8 cellular contexts compared by ENCODE assay signal in the genomic region with DNA sequence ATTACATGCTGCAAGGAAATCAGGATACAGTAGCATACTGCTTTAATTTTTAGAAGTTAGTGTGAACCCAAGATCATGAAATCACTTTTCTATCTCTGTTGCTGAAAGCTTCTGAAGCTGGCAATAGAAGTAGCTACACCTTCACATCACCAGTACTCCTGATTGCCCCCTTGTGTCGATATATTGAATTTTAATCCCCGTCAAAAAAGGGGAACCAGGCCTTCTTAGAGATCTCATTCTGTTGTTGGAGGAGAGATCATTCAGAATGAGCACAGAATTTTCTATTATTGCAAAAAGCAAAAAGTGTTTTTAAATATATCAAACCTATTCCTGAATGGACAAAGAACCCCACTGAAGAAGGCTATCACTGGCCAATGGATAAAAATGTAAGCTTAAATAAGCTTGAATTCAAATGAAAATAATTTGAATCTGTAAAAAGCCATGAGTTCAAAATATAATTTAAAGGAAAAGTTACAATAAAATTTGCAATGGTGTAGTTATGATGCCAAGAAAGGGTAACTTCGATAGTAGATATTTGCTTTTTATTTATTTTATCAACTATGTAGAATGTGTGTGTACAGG. TPM values are rescaled to one million over a fixed set of nuclear protein-coding genes. Genes with fewer than 3 reads are reported as not detected.
A peak's percentile ranks its signal among the peaks of the same experiment; 100 is the strongest.
DNase-seq lines count a peak whose midpoint lies in the region; ATAC-seq and TF ChIP-seq lines count a peak whose summit lies in the region.

No MANE protein-coding gene starts in this region.

- H3F3A ChIP-seq in PC-3 (ENCODE audit: low read length, unreplicated experiment) = no peaks in the 10 kb centered on the region

- no peaks in the 10 kb centered on the region for H3K27me3 Mint-ChIP-seq in activated CD8-positive, alpha-beta memory T cell treated with anti-CD3 and anti-CD28 coated beads, Interleukin-2, amount 10 ng/mL, durations not matched to agents 7 days and 5 days
- no peaks in the 10 kb centered on the region for H3K27me3 Mint-ChIP-seq in CD8-positive, alpha-beta T cell (ENCODE audit: low read depth)

- no peak overlapping the region for H3K4me2 ChIP-seq in PC-3 (ENCODE audit: low read length)

- no peaks in the 10 kb centered on the region for H3K9me2 ChIP-seq in PC-3 (replicated peaks; ENCODE audit: low read length)

- no peaks in the 10 kb centered on the region for H3K4me1 Mint-ChIP-seq in activated CD8-positive, alpha-beta memory T cell treated with anti-CD3 and anti-CD28 coated beads, Interleukin-2, amount 10 ng/mL, durations not matched to agents 7 days and 5 days
- H3K4me1 Mint-ChIP-seq in CD8-positive, alpha-beta T cell (ENCODE audit: low read depth) = no peaks in the 10 kb centered on the region

- H3K36me3 ChIP-seq in PC-3 (ENCODE audit: low read depth, low read length) = no peaks in the 10 kb centered on the region
- no peaks in the 10 kb centered on the region for H3K36me3 ChIP-seq in CD8-positive, alpha-beta T cell (ENCODE audit: insufficient read depth, low read length)

- no peak overlapping the region for H3K4me3 ChIP-seq in PC-3 (ENCODE audit: low read length)
- H3K4me3 ChIP-seq in CD8-positive, alpha-beta T cell (ENCODE audit: low read depth, low read length) = no peak overlapping the region

- no peak overlapping the region for H3K27ac ChIP-seq in PC-3 (ENCODE audit: low read length)
- H3K27ac ChIP-seq in CD8-positive, alpha-beta T cell (ENCODE audit: low read depth, low read length) = no peak overlapping the region

- no peaks in the 10 kb centered on the region for H4K20me1 ChIP-seq in PC-3 (ENCODE audit: low read length)

- H3K4me1 ChIP-seq in PC-3 (ENCODE audit: insufficient read depth, low read length) = no peaks in the 10 kb centered on the region
- H3K4me1 ChIP-seq in CD8-positive, alpha-beta T cell (ENCODE audit: insufficient read depth, low read length) = no peaks in the 10 kb centered on the region

- no TSS peak for BruUV-seq in PC-3 (replicated peaks; lab: Mats Ljungman, UMichigan)

- H3K27ac Mint-ChIP-seq in activated CD8-positive, alpha-beta memory T cell treated with anti-CD3 and anti-CD28 coated beads, Interleukin-2, amount 10 ng/mL, durations not matched to agents 7 days and 5 days = no peak overlapping the region
- no peak overlapping the region for H3K27ac Mint-ChIP-seq in CD8-positive, alpha-beta T cell

- H3K9me3 ChIP-seq in PC-3 (ENCODE audit: low read length) = no peaks in the 10 kb centered on the region
- H3K9me3 ChIP-seq in CD8-positive, alpha-beta T cell (ENCODE audit: low read length) = no peaks in the 10 kb centered on the region

- H2AFZ ChIP-seq in PC-3 (ENCODE audit: low read length) = no peak overlapping the region

- intact Hi-C loops in PC-3 (cut with micrococcal nuclease) = loop anchor here (2.0 to 5.0 kb wide), 2 partner anchors 288 to 593 kb away; no protein-coding TSS in a partner anchor
- intact Hi-C loops in CD8-positive, alpha-beta T cell (cut with DNase I, micrococcal nuclease) = no loop called here

- CTCF ChIA-PET in PC-3 (lab: Charles Lee) = interaction anchor here (0.6 to 1.3 kb wide), 4 partner anchors 315 to 1417 kb away, joined by 3 to 6 read pairs (median 4); no protein-coding TSS in a partner anchor
- CTCF ChIA-PET in activated CD8-positive, alpha-beta memory T cell treated with anti-CD3 and anti-CD28 coated beads, Interleukin-2, amount 10 ng/mL, durations not matched to agents 7 days and 5 days (lab: Charles Lee) = interaction anchor here (0.7 to 0.8 kb wide), 3 partner anchors 11 to 289 kb away, joined by 3 read pairs; no protein-coding TSS in a partner anchor
- CTCF ChIA-PET in CD8-positive, alpha-beta T cell (lab: Charles Lee) = interaction anchor here (1.3 kb wide), 1 partner anchor 11 kb away, joined by 3 read pairs; no protein-coding TSS in a partner anchor

- peak; percentile 56 for TF ChIP-seq CTCF in PC-3 (conservative IDR thresholded peaks at IDR 0.05; ENCODE audit: low read depth, low read length)
- no peak for TF ChIP-seq CTCF in CD8-positive, alpha-beta T cell (IDR thresholded peaks at IDR 0.05)

- no peak overlapping the region for H3K4me3 Mint-ChIP-seq in activated CD8-positive, alpha-beta memory T cell treated with anti-CD3 and anti-CD28 coated beads, Interleukin-2, amount 10 ng/mL, durations not matched to agents 7 days and 5 days
- no peak overlapping the region for H3K4me3 Mint-ChIP-seq in CD8-positive, alpha-beta T cell

- no peaks in the 10 kb centered on the region for H3K79me2 ChIP-seq in PC-3 (ENCODE audit: low read length)

- H3K36me3 Mint-ChIP-seq in activated CD8-positive, alpha-beta memory T cell treated with anti-CD3 and anti-CD28 coated beads, Interleukin-2, amount 10 ng/mL, durations not matched to agents 7 days and 5 days = no peaks in the 10 kb centered on the region
- no peaks in the 10 kb centered on the region for H3K36me3 Mint-ChIP-seq in CD8-positive, alpha-beta T cell

- H3K9me3 Mint-ChIP-seq in activated CD8-positive, alpha-beta memory T cell treated with anti-CD3 and anti-CD28 coated beads, Interleukin-2, amount 10 ng/mL, durations not matched to agents 7 days and 5 days (ENCODE audit: low read depth) = no peaks in the 10 kb centered on the region
- no peaks in the 10 kb centered on the region for H3K9me3 Mint-ChIP-seq in CD8-positive, alpha-beta T cell

- ATAC-seq in GM19467 (IDR thresholded peaks at IDR 0.05; ENCODE audit: unreplicated experiment) (peak; percentile 94), HG03521 (IDR thresholded peaks at IDR 0.05; ENCODE audit: unreplicated experiment) (peak; percentile 90), PC-3 (peak; percentile 54)
- no peak for ATAC-seq in activated CD8-positive, alpha-beta memory T cell treated with anti-CD3 and anti-CD28 coated beads, Interleukin-2, amount 10 ng/mL, durations not matched to agents 7 days and 5 days
- no peak for ATAC-seq in CD8-positive, alpha-beta T cell

- DNase-seq in EL (peak; percentile 0), PC-3 (peak; percentile 57), foreskin melanocyte (peak; percentile 15)
- DNase-seq in activated CD8-positive, alpha-beta memory T cell treated with anti-CD3 and anti-CD28 coated beads, Interleukin-2, amount 10 ng/mL, durations not matched to agents 7 days and 5 days = no peak
- no peak for DNase-seq in CD8-positive, alpha-beta T cell
- no peak for DNase-seq in effector CD4-positive, alpha-beta T cell

- POLR2A ChIA-PET in PC-3 (lab: Charles Lee; ENCODE audit: unreplicated experiment) = no interaction called here
- POLR2A ChIA-PET in CD8-positive, alpha-beta T cell (lab: Charles Lee) = no interaction called here

- no peaks in the 10 kb centered on the region for H3K27me3 ChIP-seq in PC-3 (ENCODE audit: low read length)
- no peaks in the 10 kb centered on the region for H3K27me3 ChIP-seq in CD8-positive, alpha-beta T cell (ENCODE audit: insufficient read depth, low read length)

- H3K9ac ChIP-seq in PC-3 (ENCODE audit: low read length) = no peak overlapping the region

RNA-seq across cellular contexts. Expression of a gene that starts 39.7 kb away (rescaled TPM):
- not detected in 2 replicates for total RNA-seq in PC-3 (2014; rRNA removed)
- not detected for total RNA-seq in activated CD8-positive, alpha-beta memory T cell treated with anti-CD3 and anti-CD28 coated beads, Interleukin-2, amount 10 ng/mL, durations not matched to agents 7 days and 5 days
- not detected for total RNA-seq in CD8-positive, alpha-beta T cell

Comparison
In these comparisons a context has a peak if more than half of its experiments do, and no peak if none do; other contexts are left out.
1. DNase-seq: peak in EL (single experiment), PC-3 (single experiment) and foreskin melanocyte (single experiment); none in activated CD8-positive, alpha-beta memory T cell treated with anti-CD3 and anti-CD28 coated beads, Interleukin-2, amount 10 ng/mL, durations not matched to agents 7 days and 5 days (single experiment), CD8-positive, alpha-beta T cell (0 of 7) and effector CD4-positive, alpha-beta T cell (single experiment).
2. ATAC-seq: peak in GM19467 (single experiment), HG03521 (single experiment) and PC-3 (single experiment); none in activated CD8-positive, alpha-beta memory T cell treated with anti-CD3 and anti-CD28 coated beads, Interleukin-2, amount 10 ng/mL, durations not matched to agents 7 days and 5 days (single experiment) and CD8-positive, alpha-beta T cell (single experiment).